ENCODE assay signal across 18 cellular contexts in genomic region chr22:38474003-38474607, GRCh38. TPM values are rescaled to one million over a fixed set of nuclear protein-coding genes. Genes with fewer than 3 reads are reported as not detected.
A peak's percentile ranks its signal among the peaks of the same experiment; 100 is the strongest.
DNase-seq lines count a peak whose midpoint lies in the region; ATAC-seq and TF ChIP-seq lines count a peak whose summit lies in the region.
"Had no signal": no experiment of that assay in that cellular context is flagged by ENCODE, and none has a peak within 500 bp of the region (broad histone marks: within the 10 kb centered on the region; RNA-seq: fewer than 3 reads in every experiment).

No MANE protein-coding gene starts in this region.

- H3K27ac ChIP-seq in neuronal stem cell (replicated peaks; ENCODE audit: low read length): no peak overlapping the region
- no peak overlapping the region for H3K27ac ChIP-seq in left lung
- H3K27ac ChIP-seq: BLaER1 treated with 17β-estradiol and CSF1 and Interleukin-3, amounts not matched to agents 10 nM and 100 nM; Peyer's patch had no signal

- intact Hi-C loops in Right ventricle myocardium inferior (cut with DNase I): no loop called here
- intact Hi-C loops in cardiac septum (cut with DNase I): no loop called here
- intact Hi-C loops in left lung (cut with DNase I): no loop called here

- H3K27me3 Mint-ChIP-seq in chondrocyte (ENCODE audit: low read depth) (no peaks in the 10 kb centered on the region), type B pancreatic cell (no peaks in the 10 kb centered on the region)
- peaks cover 2% of the 10 kb centered on the region for H3K27me3 Mint-ChIP-seq in T-helper 2 cell treated with Interferon-gamma antibody and Interleukin-4, amounts not matched to agents 5 μg/mL and 100 μg/mL, for 36 hours (ENCODE audit: low read depth)

- no peaks in the 10 kb centered on the region for H3K9me3 ChIP-seq in neuronal stem cell (replicated peaks in 1 of 2; ENCODE audit: control insufficient read depth in 2 of 2, insufficient read depth in 1 of 2, low read depth in 1 of 2, low read length in 2 of 2)
- no peaks in the 10 kb centered on the region for H3K9me3 ChIP-seq in left lung
- H3K9me3 ChIP-seq: BLaER1 treated with 17β-estradiol and CSF1 and Interleukin-3, amounts not matched to agents 10 nM and 100 nM; MG63; Peyer's patch had no signal

- no peak overlapping the region for H2BK15ac ChIP-seq in neuronal stem cell (ENCODE audit: low read length)

- no peak for ATAC-seq in Right ventricle myocardium inferior
- ATAC-seq in left lung: no peak

- H3K4me3 Mint-ChIP-seq in chondrocyte (ENCODE audit: unreplicated experiment) (no peak overlapping the region), type B pancreatic cell (no peak overlapping the region)
- no peak overlapping the region for H3K4me3 Mint-ChIP-seq in T-helper 2 cell treated with Interferon-gamma antibody and Interleukin-4, amounts not matched to agents 5 μg/mL and 100 μg/mL, for 36 hours
- H3K4me3 Mint-ChIP-seq: CD8-positive, alpha-beta memory T cell had no signal

- H3K4me2 ChIP-seq in neuronal stem cell (ENCODE audit: insufficient read depth, low read length, poor library complexity, severe bottlenecking): no peak overlapping the region
- H3K4me2 ChIP-seq: BLaER1 treated with 17β-estradiol and CSF1 and Interleukin-3, amounts not matched to agents 10 nM and 100 nM had no signal

- no peak overlapping the region for H2BK5ac ChIP-seq in neuronal stem cell (ENCODE audit: low read length)

- WGBS in neuronal stem cell (ENCODE audit: extremely low coverage in 2 of 2, insufficient read length in 2 of 2, insufficient replicate concordance in 1 of 2), 2 donors: no CpG with 5 or more reads among the region's 10 CpGs

- H3K18ac ChIP-seq in neuronal stem cell (ENCODE audit: low read length): no peak overlapping the region

- H3K4me3 ChIP-seq in neuronal stem cell (ENCODE audit: low read length in 2 of 2): no peak overlapping the region
- no peak overlapping the region for H3K4me3 ChIP-seq in left lung
- H3K4me3 ChIP-seq: BLaER1 treated with 17β-estradiol and CSF1 and Interleukin-3, amounts not matched to agents 10 nM and 100 nM; MG63; Peyer's patch had no signal

- no peak overlapping the region for H3K4ac ChIP-seq in neuronal stem cell (ENCODE audit: low read length)

- peaks cover 33% of the 10 kb centered on the region for H3K4me1 Mint-ChIP-seq in chondrocyte (ENCODE audit: low read depth)
- peaks cover 12% of the 10 kb centered on the region for H3K4me1 Mint-ChIP-seq in type B pancreatic cell (ENCODE audit: unreplicated experiment)
- H3K4me1 Mint-ChIP-seq in T-helper 2 cell treated with Interferon-gamma antibody and Interleukin-4, amounts not matched to agents 5 μg/mL and 100 μg/mL, for 36 hours (ENCODE audit: low read depth): no peaks in the 10 kb centered on the region

- no peaks in the 10 kb centered on the region for H3K9me3 Mint-ChIP-seq in chondrocyte (ENCODE audit: low read depth)
- H3K9me3 Mint-ChIP-seq in type B pancreatic cell: no peaks in the 10 kb centered on the region
- no peaks in the 10 kb centered on the region for H3K9me3 Mint-ChIP-seq in T-helper 2 cell treated with Interferon-gamma antibody and Interleukin-4, amounts not matched to agents 5 μg/mL and 100 μg/mL, for 36 hours
- H3K9me3 Mint-ChIP-seq: CD8-positive, alpha-beta memory T cell had no signal

- no peak overlapping the region for H3K23ac ChIP-seq in neuronal stem cell (ENCODE audit: low read depth, low read length, poor library complexity)

- H3K14ac ChIP-seq in neuronal stem cell (ENCODE audit: low read length): peak overlapping the region; percentile 5

- H3K9ac ChIP-seq in neuronal stem cell (ENCODE audit: low read depth, low read length, poor library complexity): no peak overlapping the region
- H3K9ac ChIP-seq: BLaER1 treated with 17β-estradiol and CSF1 and Interleukin-3, amounts not matched to agents 10 nM and 100 nM had no signal

- H3K36me3 ChIP-seq in neuronal stem cell (replicated peaks in 1 of 2; ENCODE audit: control insufficient read depth in 2 of 2, insufficient read depth in 2 of 2, low read length in 2 of 2) (peaks cover 0 to 4% of the 10 kb centered on the region in 2 donors), left lung (peaks cover 0 to 4% of the 10 kb centered on the region in 2 donors)
- H3K36me3 ChIP-seq: Peyer's patch had no signal

- H2AK5ac ChIP-seq in neuronal stem cell (ENCODE audit: low read depth, low read length): no peak overlapping the region

- no peaks in the 10 kb centered on the region for H3K79me1 ChIP-seq in neuronal stem cell (ENCODE audit: low read depth, low read length)

- H4K91ac ChIP-seq in neuronal stem cell (ENCODE audit: low read depth, low read length, poor library complexity): no peak overlapping the region

- H3K27ac Mint-ChIP-seq in chondrocyte (ENCODE audit: unreplicated experiment) (peak overlapping the region; percentile 77), type B pancreatic cell (peak overlapping the region; percentile 53)
- H3K27ac Mint-ChIP-seq in T-helper 2 cell treated with Interferon-gamma antibody and Interleukin-4, amounts not matched to agents 5 μg/mL and 100 μg/mL, for 36 hours: no peak overlapping the region
- H3K27ac Mint-ChIP-seq: CD8-positive, alpha-beta memory T cell had no signal

- no peak for TF ChIP-seq CTCF in chondrocyte (IDR thresholded peaks at IDR 0.05)
- TF ChIP-seq CTCF in type B pancreatic cell (conservative IDR thresholded peaks at IDR 0.05): no peak
- no peak for TF ChIP-seq CTCF in left lung (IDR thresholded peaks at IDR 0.05)

- no peaks in the 10 kb centered on the region for H3K4me1 ChIP-seq in neuronal stem cell (ENCODE audit: control insufficient read depth in 2 of 2, insufficient read depth in 1 of 2, low read depth in 1 of 2, low read length in 2 of 2)
- peaks cover under 1 to 1% of the 10 kb centered on the region in 2 donors for H3K4me1 ChIP-seq in left lung

- DNase-seq in Right ventricle myocardium inferior (ENCODE audit: missing footprints): peak; percentile 9
- no peak for DNase-seq in cardiac septum (ENCODE audit: low spot score)
- DNase-seq in chondrocyte (ENCODE audit: low spot score): no peak
- no peak for DNase-seq in neuronal stem cell (ENCODE audit: low spot score)
- no peak for DNase-seq in type B pancreatic cell (ENCODE audit: extremely low spot score, unreplicated experiment)
- DNase-seq in T-helper 2 cell treated with Interferon-gamma antibody and Interleukin-4, amounts not matched to agents 5 μg/mL and 100 μg/mL, for 36 hours (ENCODE audit: low spot score): no peak
- no peak for DNase-seq in left lung
- DNase-seq in EL: no peak
- DNase-seq: CD8-positive, alpha-beta memory T cell; Kasumi-1; MG63; NCI-H1048; NCI-H1436; NCI-H2029; NCI-H2171; NCI-H446 had no signal

- H3K36me3 Mint-ChIP-seq in chondrocyte (ENCODE audit: low read depth): peaks cover 14% of the 10 kb centered on the region
- H3K36me3 Mint-ChIP-seq in type B pancreatic cell: peaks cover 8% of the 10 kb centered on the region
- no peaks in the 10 kb centered on the region for H3K36me3 Mint-ChIP-seq in T-helper 2 cell treated with Interferon-gamma antibody and Interleukin-4, amounts not matched to agents 5 μg/mL and 100 μg/mL, for 36 hours (ENCODE audit: low read depth)
- H3K36me3 Mint-ChIP-seq: CD8-positive, alpha-beta memory T cell had no signal

- H2BK120ac ChIP-seq in neuronal stem cell (ENCODE audit: low read depth, low read length): no peak overlapping the region

- no peak overlapping the region for H2BK12ac ChIP-seq in neuronal stem cell (ENCODE audit: low read length)

- peaks cover 0 to under 1% (median 0%) of the 10 kb centered on the region in 3 experiments for H3K27me3 ChIP-seq in neuronal stem cell (ENCODE audit: control insufficient read depth in 3 of 3, insufficient read depth in 3 of 3, low read depth in 1 of 3, low read length in 3 of 3)
- peaks cover 0 to under 1% of the 10 kb centered on the region in 2 donors for H3K27me3 ChIP-seq in left lung
- H3K27me3 ChIP-seq: MG63, Peyer's patch had no signal

- H4K8ac ChIP-seq in neuronal stem cell (ENCODE audit: low read depth, low read length): no peak overlapping the region

- H2AFZ ChIP-seq in neuronal stem cell (ENCODE audit: low read length): no peak overlapping the region

RNA-seq across cellular contexts. Expression of gene KDELR3, which starts 6.2 kb away (rescaled TPM):
- total RNA-seq in Right ventricle myocardium inferior: 4.4 TPM
- total RNA-seq in cardiac septum: 18.2 TPM
- total RNA-seq in chondrocyte: 127 to 137 TPM (median 134 TPM) in 3 replicates
- polyA plus RNA-seq in neuronal stem cell (2013, experiment 1 of 2): 11.1 TPM
- polyA plus RNA-seq in neuronal stem cell (2013, experiment 2 of 2): 11.0 TPM
- total RNA-seq in type B pancreatic cell (ENCODE audit: low replicate concordance): 10.6 and 24.2 TPM in 2 replicates
- total RNA-seq in left lung: 10 to 100 TPM; 25.9 to 53.8 TPM

RNA-seq across cellular contexts. Expression of gene KCNJ4, which starts 19.1 kb away (rescaled TPM):
- total RNA-seq in Right ventricle myocardium inferior (16.0 TPM), cardiac septum (67.8 TPM), chondrocyte (0.27 to 0.33 TPM (median 0.27 TPM) in 3 replicates), type B pancreatic cell (ENCODE audit: low replicate concordance) (1.3 and 2.0 TPM in 2 replicates), left lung (not detected)
- 6.0 TPM for polyA plus RNA-seq in neuronal stem cell (2013, experiment 1 of 2)
- 5.6 TPM for polyA plus RNA-seq in neuronal stem cell (2013, experiment 2 of 2)
- total RNA-seq: CD8-positive, alpha-beta memory T cell; Peyer's patch had no signal
- polyA plus RNA-seq: CD8-positive, alpha-beta memory T cell had no signal

RNA-seq across cellular contexts. Expression of gene DDX17, which starts 32.0 kb away (rescaled TPM):
- total RNA-seq in Right ventricle myocardium inferior (195 TPM), cardiac septum (215 TPM), chondrocyte (306 to 362 TPM (median 321 TPM) in 3 replicates), type B pancreatic cell (ENCODE audit: low replicate concordance) (377 and 531 TPM in 2 replicates), left lung (100 to 1,000 TPM; 384 to 410 TPM)
- polyA plus RNA-seq in neuronal stem cell (2013, experiment 1 of 2): 260 TPM
- polyA plus RNA-seq in neuronal stem cell (2013, experiment 2 of 2): 263 TPM
